In genomic region chr16:70691223-70692129, GRCh38 we compare ENCODE assay signal across 8 cellular contexts. TPM values are rescaled to one million over a fixed set of nuclear protein-coding genes. Genes with fewer than 3 reads are reported as not detected.
DNase-seq lines count a peak whose midpoint lies in the region; ATAC-seq and TF ChIP-seq lines count a peak whose summit lies in the region.

No MANE protein-coding gene starts in this region.

- no peaks in the 10 kb centered on the region for H3K36me3 Mint-ChIP-seq in natural killer cell

- intact Hi-C loops in left ventricle myocardium superior (cut with micrococcal nuclease) (no loop called here), natural killer cell (cut with micrococcal nuclease) (no loop called here)

- in situ Hi-C loops in G401 (cut with HindIII; ENCODE audit: low sequenced_read_pairs) = no loop called here

- peak; percentile 38 for ATAC-seq in left ventricle myocardium superior
- no peak for ATAC-seq in natural killer cell
- ATAC-seq in GM18519 (IDR thresholded peaks at IDR 0.05; ENCODE audit: low FRiP score, unreplicated experiment) = no peak
- ATAC-seq in GM18511 (IDR thresholded peaks at IDR 0.05; ENCODE audit: unreplicated experiment) = no peak

- H3K27ac Mint-ChIP-seq in natural killer cell = no peak overlapping the region

- TF ChIP-seq CTCF in natural killer cell (IDR thresholded peaks at IDR 0.05) = no peak

- DNase-seq in G401 (ENCODE audit: low spot score) (peak; percentile 100), amniotic stem cell (lab: John Stamatoyannopoulos, UW) (peak; percentile 99), left ventricle myocardium superior (peak; percentile 77), retina (peak; percentile 66), natural killer cell (no peak), NOMO-1 treated with DMSO at 0.1 percent for 48 hours (lab: John Stamatoyannopoulos, UW; ENCODE audit: unreplicated experiment) (no peak)

- H3K4me1 Mint-ChIP-seq in natural killer cell = peaks cover 0 to 17% of the 10 kb centered on the region in 2 donors

- H3K27me3 Mint-ChIP-seq in natural killer cell (ENCODE audit: low read depth in 2 of 2) = peaks cover 0 to 2% of the 10 kb centered on the region in 2 donors

- no peak overlapping the region for H3K4me3 Mint-ChIP-seq in natural killer cell

- no peaks in the 10 kb centered on the region for H3K9me3 Mint-ChIP-seq in natural killer cell

RNA-seq across cellular contexts. Expression of gene MTSS2, which starts 5.6 kb away (rescaled TPM):
- total RNA-seq in G401 (2014; rRNA removed; shearing (Covaris generic)) = 15.6 and 46.7 TPM in 2 replicates
- 101 TPM for total RNA-seq in left ventricle myocardium superior
- total RNA-seq in natural killer cell = 1 to 10 TPM; 3.8 to 8.8 (median 4.4) TPM

RNA-seq across cellular contexts. Expression of gene IL34, which starts 45.1 kb away (rescaled TPM):
- 3.4 and 5.1 TPM in 2 replicates for total RNA-seq in G401 (2014; rRNA removed; shearing (Covaris generic))
- 1.5 TPM for total RNA-seq in left ventricle myocardium superior
- total RNA-seq in natural killer cell = under 1 TPM in 2 of 3 donors, not detected in 1; 0.48 to 0.54 TPM

Comparison
In these comparisons a context has a peak if more than half of its experiments do, and no peak if none do; other contexts are left out.
1. DNase-seq: peak in G401 (single experiment), amniotic stem cell (single experiment), left ventricle myocardium superior (single experiment) and retina (single experiment); none in natural killer cell (single experiment) and NOMO-1 treated with DMSO at 0.1 percent for 48 hours (single experiment).